Comparison of ENCODE assay signal across 17 cellular contexts in genomic region chr7:113929389-113929788, GRCh38. TPM values are rescaled to one million over a fixed set of nuclear protein-coding genes. Genes with fewer than 3 reads are reported as not detected.
"Had no signal": no experiment of that assay in that cellular context is flagged by ENCODE, and none has a peak within 500 bp of the region (broad histone marks: within the 10 kb centered on the region; RNA-seq: fewer than 3 reads in every experiment).

No MANE protein-coding gene starts in this region.

RNA-seq across cellular contexts. Expression of gene PPP1R3A, which starts 10.6 kb away (rescaled TPM):
- total RNA-seq: activated naive CD4-positive, alpha-beta T cell treated with anti-CD3 and anti-CD28 coated beads for 36 hours; activated naive CD4-positive, alpha-beta T cell treated with anti-CD3 and anti-CD28 coated beads, Interleukin-2, amount 50 U/mL, for 72 hours; activated naive CD8-positive, alpha-beta T cell treated with anti-CD3 and anti-CD28 coated beads for 36 hours; activated naive CD8-positive, alpha-beta T cell treated with anti-CD3 and anti-CD28 coated beads, Interleukin-2, amount 10 ng/mL, durations not matched to agents 7 days and 5 days; activated T-cell treated with anti-CD3 and anti-CD28 coated beads, Interleukin-2, amount 50 U/mL, for 4 hours; activated T-cell treated with anti-CD3 and anti-CD28 coated beads, Interleukin-2, amount 50 U/mL, for 72 hours; activated T-helper 1 cell treated with anti-CD3 and anti-CD28 coated beads, Interleukin-12 subunit alpha, Interleukin-12 subunit beta, Interleukin-2, Interleukin-4 antibody, amounts not matched to agents 30 ng/mL and 10 ng/mL and 1 ng/mL, durations not matched to agents 14 hours and 24 hours and 36 hours; activated T-helper 17 cell treated with anti-CD3 and anti-CD28 coated beads, Interleukin-2, amount 50 U/mL, for 72 hours; activated T-helper 2 cell treated with anti-CD3 and anti-CD28 coated beads, Interferon-gamma antibody, Interleukin-2, Interleukin-4, amounts not matched to agents 10 μg/mL and 5 μg/mL and 100 μg/mL, durations not matched to agents 14 hours and 24 hours and 36 hours; adrenal gland; ascending aorta; astrocyte; body of pancreas; breast epithelium; bronchial epithelial cell had no signal
- polyA plus RNA-seq: adipose tissue, adrenal gland, aorta had no signal
